In genomic region chr22:19480789-19481188, GRCh38 we compare ENCODE assay signal across 10 cellular contexts. TPM values are rescaled to one million over a fixed set of nuclear protein-coding genes. Genes with fewer than 3 reads are reported as not detected.
DNase-seq lines count a peak whose midpoint lies in the region; ATAC-seq and TF ChIP-seq lines count a peak whose summit lies in the region.
"Had no signal": no experiment of that assay in that cellular context is flagged by ENCODE, and none has a peak within 500 bp of the region (broad histone marks: within the 10 kb centered on the region; RNA-seq: fewer than 3 reads in every experiment).

No MANE protein-coding gene starts in this region.

- DNase-seq in Calu3: no peak
- DNase-seq in Jurkat, Clone E6-1 (ENCODE audit: low read depth, low spot score): no peak
- no peak for DNase-seq in activated naive CD8-positive, alpha-beta T cell treated with anti-CD3 and anti-CD28 coated beads, Interleukin-2, amount 10 ng/mL, durations not matched to agents 7 days and 5 days
- no peak for DNase-seq in naive B cell
- no peak for DNase-seq in GM10266 (ENCODE audit: extremely low spot score)
- DNase-seq in ureter (ENCODE audit: low spot score): no peak
- DNase-seq in caudate nucleus (lab: John Stamatoyannopoulos, UW): no peak
- DNase-seq: NCI-H187 treated with DMSO at 0.1 percent for 48 hours had no signal

- no TSS peak for BruUV-seq in Calu3 (replicated peaks; lab: Mats Ljungman, UMichigan)

- TF ChIP-seq CTCF in Calu3 (IDR thresholded peaks at IDR 0.05; ENCODE audit: unreplicated experiment): no peak
- TF ChIP-seq CTCF in GM10266 (IDR thresholded peaks at IDR 0.05; ENCODE audit: control insufficient read depth, insufficient read depth, low read depth, missing control alignments): no peak

- H3K4me3 ChIP-seq in Jurkat, Clone E6-1 (ENCODE audit: low read length): peak overlapping the region; percentile 93

- ATAC-seq in activated naive CD8-positive, alpha-beta T cell treated with anti-CD3 and anti-CD28 coated beads, Interleukin-2, amount 10 ng/mL, durations not matched to agents 7 days and 5 days (ENCODE audit: low read depth): no peak
- ATAC-seq in naive B cell (ENCODE audit: low read depth in 2 of 2): no peak
- no peak for ATAC-seq in HG03469 (IDR thresholded peaks at IDR 0.05; ENCODE audit: unreplicated experiment)

- no peak overlapping the region for H3K27ac ChIP-seq in caudate nucleus (ENCODE audit: low read depth, low read length)
- H3K27ac ChIP-seq: prostate gland had no signal

- H3K4me1 Mint-ChIP-seq in Calu3 (ENCODE audit: low read depth, unreplicated experiment) (peaks cover 29% of the 10 kb centered on the region), naive B cell (peaks cover 23 to 31% (median 25%) of the 10 kb centered on the region in 3 donors)
- peaks cover 31% of the 10 kb centered on the region for H3K4me1 Mint-ChIP-seq in activated naive CD8-positive, alpha-beta T cell treated with anti-CD3 and anti-CD28 coated beads, Interleukin-2, amount 10 ng/mL, durations not matched to agents 7 days and 5 days

- intact Hi-C loops in Calu3 (cut with micrococcal nuclease; ENCODE audit: unreplicated experiment): no loop called here

- H3K27me3 Mint-ChIP-seq in Calu3 (ENCODE audit: unreplicated experiment) (no peaks in the 10 kb centered on the region), naive B cell (no peaks in the 10 kb centered on the region)
- H3K27me3 Mint-ChIP-seq in activated naive CD8-positive, alpha-beta T cell treated with anti-CD3 and anti-CD28 coated beads, Interleukin-2, amount 10 ng/mL, durations not matched to agents 7 days and 5 days: no peaks in the 10 kb centered on the region

- POLR2A ChIA-PET in activated naive CD8-positive, alpha-beta T cell treated with anti-CD3 and anti-CD28 coated beads, Interleukin-2, amount 10 ng/mL, durations not matched to agents 7 days and 5 days (lab: Charles Lee): interaction anchor here (0.6 to 1.6 kb wide), 3 partner anchors 60 to 336 kb away, joined by 3 to 4 read pairs (median 4); partner anchors contain the start of genes ESS2 and SLC25A1

- H3K4me3 Mint-ChIP-seq in Calu3 (ENCODE audit: low read depth, unreplicated experiment) (peak overlapping the region; percentile 80), naive B cell (peak overlapping the region in 5 of 8 donors; percentile 89 to 98 (median 98))
- H3K4me3 Mint-ChIP-seq in activated naive CD8-positive, alpha-beta T cell treated with anti-CD3 and anti-CD28 coated beads, Interleukin-2, amount 10 ng/mL, durations not matched to agents 7 days and 5 days: peak overlapping the region; percentile 100

- H3K9me3 Mint-ChIP-seq in Calu3 (ENCODE audit: low read depth, unreplicated experiment) (no peaks in the 10 kb centered on the region), naive B cell (no peaks in the 10 kb centered on the region)
- H3K9me3 Mint-ChIP-seq in activated naive CD8-positive, alpha-beta T cell treated with anti-CD3 and anti-CD28 coated beads, Interleukin-2, amount 10 ng/mL, durations not matched to agents 7 days and 5 days: no peaks in the 10 kb centered on the region

- H3K27ac Mint-ChIP-seq in Calu3 (ENCODE audit: unreplicated experiment): peak overlapping the region; percentile 100
- no peak overlapping the region for H3K27ac Mint-ChIP-seq in activated naive CD8-positive, alpha-beta T cell treated with anti-CD3 and anti-CD28 coated beads, Interleukin-2, amount 10 ng/mL, durations not matched to agents 7 days and 5 days
- H3K27ac Mint-ChIP-seq in naive B cell: no peak overlapping the region

- peaks cover 48% of the 10 kb centered on the region for H3K36me3 Mint-ChIP-seq in Calu3 (ENCODE audit: insufficient read depth, unreplicated experiment)
- H3K36me3 Mint-ChIP-seq in activated naive CD8-positive, alpha-beta T cell treated with anti-CD3 and anti-CD28 coated beads, Interleukin-2, amount 10 ng/mL, durations not matched to agents 7 days and 5 days: peaks cover 18% of the 10 kb centered on the region
- no peaks in the 10 kb centered on the region for H3K36me3 Mint-ChIP-seq in naive B cell

- CTCF ChIA-PET in Calu3 (lab: Charles Lee): interaction anchor here (1.6 kb wide), 1 partner anchor 149 kb away, joined by 6 read pairs; no protein-coding TSS in a partner anchor

RNA-seq across cellular contexts. Expression of gene CDC45, which starts 1.1 kb away (rescaled TPM):
- total RNA-seq in Calu3 (2022) (45.0 and 52.8 TPM in 2 replicates), ureter (1.1 TPM)
- 151 TPM for polyA plus RNA-seq in Jurkat, Clone E6-1 (2012; ENCODE audit: insufficient read depth, insufficient read length)
- total RNA-seq in activated naive CD8-positive, alpha-beta T cell treated with anti-CD3 and anti-CD28 coated beads, Interleukin-2, amount 10 ng/mL, durations not matched to agents 7 days and 5 days: 10 to 100 TPM; 54.2 to 56.1 TPM
- under 1 TPM in 2 of 6 donors, not detected in 4; 0.28 to 0.44 TPM for polyA plus RNA-seq in naive B cell (ENCODE audit: low read depth in 6 of 6)

RNA-seq across cellular contexts. Expression of gene UFD1, which starts 1.8 kb away (rescaled TPM):
- total RNA-seq in Calu3 (2022): 87.8 and 95.7 TPM in 2 replicates
- polyA plus RNA-seq in Jurkat, Clone E6-1 (2012; ENCODE audit: insufficient read depth, insufficient read length): 130 TPM
- total RNA-seq in activated naive CD8-positive, alpha-beta T cell treated with anti-CD3 and anti-CD28 coated beads, Interleukin-2, amount 10 ng/mL, durations not matched to agents 7 days and 5 days: 10 to 100 TPM; 58.2 to 68.7 TPM
- polyA plus RNA-seq in naive B cell (ENCODE audit: low read depth in 6 of 6): 100 to 1,000 TPM in 1 of 6 donors, 10 to 100 TPM in 5; 55.0 to 107 (median 61.8) TPM
- total RNA-seq in ureter: 47.6 TPM

RNA-seq across cellular contexts. Expression of gene C22orf39, which starts 33.3 kb away (rescaled TPM):
- total RNA-seq in Calu3 (2022) (15.7 and 17.7 TPM in 2 replicates), ureter (31.5 TPM)
- 98.1 TPM for polyA plus RNA-seq in Jurkat, Clone E6-1 (2012; ENCODE audit: insufficient read depth, insufficient read length)
- 10 to 100 TPM; 42.2 to 47.4 TPM for total RNA-seq in activated naive CD8-positive, alpha-beta T cell treated with anti-CD3 and anti-CD28 coated beads, Interleukin-2, amount 10 ng/mL, durations not matched to agents 7 days and 5 days
- 100 to 1,000 TPM in 1 of 6 donors, 10 to 100 TPM in 5; 64.8 to 102 (median 73.0) TPM for polyA plus RNA-seq in naive B cell (ENCODE audit: low read depth in 6 of 6)

RNA-seq across cellular contexts. Expression of gene CLDN5, which starts 43.4 kb away (rescaled TPM):
- total RNA-seq in Calu3 (2022) (not detected in 2 replicates), ureter (38.9 TPM)
- not detected for polyA plus RNA-seq in Jurkat, Clone E6-1 (2012; ENCODE audit: insufficient read depth, insufficient read length)
- total RNA-seq in activated naive CD8-positive, alpha-beta T cell treated with anti-CD3 and anti-CD28 coated beads, Interleukin-2, amount 10 ng/mL, durations not matched to agents 7 days and 5 days: not detected
- polyA plus RNA-seq in naive B cell (ENCODE audit: low read depth in 6 of 6): 1 to 10 TPM in 4 of 6 donors, under 1 TPM in 1, not detected in 1; 0.31 to 2.4 (median 2.0) TPM

RNA-seq across cellular contexts. Expression of gene MRPL40, which starts 48.4 kb away (rescaled TPM):
- total RNA-seq in Calu3 (2022) (38.0 and 38.6 TPM in 2 replicates), ureter (35.4 TPM)
- polyA plus RNA-seq in Jurkat, Clone E6-1 (2012; ENCODE audit: insufficient read depth, insufficient read length): 78.2 TPM
- 10 to 100 TPM; 22.0 to 23.6 TPM for total RNA-seq in activated naive CD8-positive, alpha-beta T cell treated with anti-CD3 and anti-CD28 coated beads, Interleukin-2, amount 10 ng/mL, durations not matched to agents 7 days and 5 days
- 10 to 100 TPM; 63.5 to 92.0 (median 77.7) TPM for polyA plus RNA-seq in naive B cell (ENCODE audit: low read depth in 6 of 6)

Comparison
In these comparisons a context has a peak if more than half of its experiments do, and no peak if none do; other contexts are left out.
1. RNA of gene CDC45, which starts 1.1 kb away (total RNA-seq): 54.2 to 56.1 TPM in activated naive CD8-positive, alpha-beta T cell treated with anti-CD3 and anti-CD28 coated beads, Interleukin-2, amount 10 ng/mL, durations not matched to agents 7 days and 5 days and 45.0 to 52.8 TPM in Calu3; 1.1 TPM in ureter (single experiment); every median in the first group is over 10 times any median in the second.
2. Peak in every context shown above with its lines, with median percentiles within 50 percentile points of each other: H3K4me3 Mint-ChIP-seq.